Comparison of ENCODE assay signal across 13 cellular contexts in genomic region chr19:39943586-39943985, GRCh38. TPM values are rescaled to one million over a fixed set of nuclear protein-coding genes. Genes with fewer than 3 reads are reported as not detected.
DNase-seq lines count a peak whose midpoint lies in the region; ATAC-seq and TF ChIP-seq lines count a peak whose summit lies in the region.
"Had no signal": no experiment of that assay in that cellular context is flagged by ENCODE, and none has a peak within 500 bp of the region (broad histone marks: within the 10 kb centered on the region; RNA-seq: fewer than 3 reads in every experiment).

No MANE protein-coding gene starts in this region.

- peaks cover 44% of the 10 kb centered on the region for H3K4me1 Mint-ChIP-seq in T-helper 2 cell treated with Interferon-gamma antibody and Interleukin-4, amounts not matched to agents 5 μg/mL and 100 μg/mL, for 36 hours (ENCODE audit: low read depth)
- peaks cover 78 to 81% (median 80%) of the 10 kb centered on the region in 3 donors for H3K4me1 Mint-ChIP-seq in T-cell
- H3K4me1 Mint-ChIP-seq in stimulated activated effector memory CD8-positive, alpha-beta T cell treated with anti-CD3 and anti-CD28 coated beads, Interleukin-12 subunit alpha, Interleukin-12 subunit beta, amount 100 ng/mL, for 72 hours, result peaks cover 50% of the 10 kb centered on the region

- peaks cover 0 to 6% (median 0%) of the 10 kb centered on the region in 4 donors for H3K27me3 ChIP-seq in esophagus squamous epithelium

- no peak for DNase-seq in T-helper 2 cell treated with Interferon-gamma antibody and Interleukin-4, amounts not matched to agents 5 μg/mL and 100 μg/mL, for 36 hours (ENCODE audit: low spot score)
- no peak for DNase-seq in T-helper 2 cell
- no peak for DNase-seq in T-cell
- no peak for DNase-seq in esophagus squamous epithelium (lab: John Stamatoyannopoulos, UW)
- DNase-seq in stimulated activated effector memory CD8-positive, alpha-beta T cell treated with anti-CD3 and anti-CD28 coated beads, Interleukin-12 subunit alpha, Interleukin-12 subunit beta, amount 100 ng/mL, for 72 hours (ENCODE audit: low spot score in 2 of 2), result no peak
- DNase-seq in OCI-M1 (lab: John Stamatoyannopoulos, UW), result no peak
- no peak for DNase-seq in sciatic nerve (ENCODE audit: low spot score)
- DNase-seq: aorta, dorsolateral prefrontal cortex, NCI-H1417 treated with DMSO at 0.1 percent for 48 hours, NCI-H524, substantia nigra had no signal

- H3K4me3 Mint-ChIP-seq in T-helper 2 cell treated with Interferon-gamma antibody and Interleukin-4, amounts not matched to agents 5 μg/mL and 100 μg/mL, for 36 hours, result no peak overlapping the region
- H3K4me3 Mint-ChIP-seq in T-cell, result peak overlapping the region in 1 of 3 donors; percentile 69
- H3K4me3 Mint-ChIP-seq in stimulated activated effector memory CD8-positive, alpha-beta T cell treated with anti-CD3 and anti-CD28 coated beads, Interleukin-12 subunit alpha, Interleukin-12 subunit beta, amount 100 ng/mL, for 72 hours, result no peak overlapping the region

- peaks cover 0 to 8% (median 0%) of the 10 kb centered on the region in 3 donors for H3K9me3 ChIP-seq in esophagus squamous epithelium

- no peak overlapping the region for H3K4me3 ChIP-seq in esophagus squamous epithelium
- H3K4me3 ChIP-seq: dorsolateral prefrontal cortex had no signal

- intact Hi-C loops in esophagus squamous epithelium (cut with DNase I), result no loop called here
- intact Hi-C loops in sciatic nerve (cut with DNase I), result no loop called here

- TF ChIP-seq POLR2A in esophagus squamous epithelium (IDR thresholded peaks at IDR 0.05), result no peak

- H3K4me1 ChIP-seq in esophagus squamous epithelium, result peaks cover 0 to 24% (median 7%) of the 10 kb centered on the region in 3 donors

- no peak for ATAC-seq in T-cell (replicated peaks in 1 of 4)
- ATAC-seq in stimulated activated effector memory CD8-positive, alpha-beta T cell treated with anti-CD3 and anti-CD28 coated beads, Interleukin-12 subunit alpha, Interleukin-12 subunit beta, amount 100 ng/mL, for 72 hours, result no peak
- no peak for ATAC-seq in HG03280 (IDR thresholded peaks at IDR 0.05; ENCODE audit: unreplicated experiment)
- no peak for ATAC-seq in sciatic nerve

- CTCF ChIA-PET in T-cell (lab: Charles Lee), result interaction anchor here in 1 of 2 donors (0.8 to 1.8 kb wide), 2 partner anchors 10 to 26 kb away, joined by 3 to 13 read pairs; partner anchors contain the start of gene PSMC4

- WGBS in esophagus squamous epithelium, 2 donors, result 90% methylated on average over 7 of the region's 7 CpGs

- peak overlapping the region in 3 of 4 donors; percentile 21 to 59 (median 51) for H3K27ac ChIP-seq in esophagus squamous epithelium

- no peaks in the 10 kb centered on the region for H3K36me3 ChIP-seq in esophagus squamous epithelium

- no peak for TF ChIP-seq CTCF in esophagus squamous epithelium (IDR thresholded peaks at IDR 0.05)

- peaks cover 24% of the 10 kb centered on the region for H3K36me3 Mint-ChIP-seq in T-helper 2 cell treated with Interferon-gamma antibody and Interleukin-4, amounts not matched to agents 5 μg/mL and 100 μg/mL, for 36 hours (ENCODE audit: low read depth)
- H3K36me3 Mint-ChIP-seq in T-cell, result peaks cover 3% of the 10 kb centered on the region
- H3K36me3 Mint-ChIP-seq in stimulated activated effector memory CD8-positive, alpha-beta T cell treated with anti-CD3 and anti-CD28 coated beads, Interleukin-12 subunit alpha, Interleukin-12 subunit beta, amount 100 ng/mL, for 72 hours, result no peaks in the 10 kb centered on the region

- H3K27me3 Mint-ChIP-seq in T-helper 2 cell treated with Interferon-gamma antibody and Interleukin-4, amounts not matched to agents 5 μg/mL and 100 μg/mL, for 36 hours (ENCODE audit: low read depth), result no peaks in the 10 kb centered on the region
- no peaks in the 10 kb centered on the region for H3K27me3 Mint-ChIP-seq in T-cell

- H3K9me3 Mint-ChIP-seq in T-helper 2 cell treated with Interferon-gamma antibody and Interleukin-4, amounts not matched to agents 5 μg/mL and 100 μg/mL, for 36 hours, result peaks cover 24% of the 10 kb centered on the region
- H3K9me3 Mint-ChIP-seq in T-cell, result peaks cover 4 to 12% (median 9%) of the 10 kb centered on the region in 3 donors
- peaks cover 13% of the 10 kb centered on the region for H3K9me3 Mint-ChIP-seq in stimulated activated effector memory CD8-positive, alpha-beta T cell treated with anti-CD3 and anti-CD28 coated beads, Interleukin-12 subunit alpha, Interleukin-12 subunit beta, amount 100 ng/mL, for 72 hours

- H3K27ac Mint-ChIP-seq in T-helper 2 cell treated with Interferon-gamma antibody and Interleukin-4, amounts not matched to agents 5 μg/mL and 100 μg/mL, for 36 hours, result peak overlapping the region; percentile 37
- H3K27ac Mint-ChIP-seq in T-cell, result peak overlapping the region; percentile 61 to 84
- H3K27ac Mint-ChIP-seq in stimulated activated effector memory CD8-positive, alpha-beta T cell treated with anti-CD3 and anti-CD28 coated beads, Interleukin-12 subunit alpha, Interleukin-12 subunit beta, amount 100 ng/mL, for 72 hours, result peak overlapping the region; percentile 84

- POLR2A ChIA-PET in T-cell (lab: Charles Lee), result no interaction called here

RNA-seq across cellular contexts. Expression of gene FCGBP, which starts 9.2 kb away (rescaled TPM):
- total RNA-seq in T-cell (10 to 100 TPM; 12.6 to 88.0 (median 43.3) TPM), esophagus squamous epithelium (10 to 100 TPM in 3 of 4 donors, 1 to 10 TPM in 1; 5.7 to 79.9 (median 41.0) TPM), sciatic nerve (83.1 TPM)

RNA-seq across cellular contexts. Expression of gene PSMC4, which starts 27.4 kb away (rescaled TPM):
- total RNA-seq in T-cell, result 10 to 100 TPM; 58.5 to 80.0 (median 59.6) TPM
- total RNA-seq in esophagus squamous epithelium, result 100 to 1,000 TPM in 1 of 4 donors, 10 to 100 TPM in 3; 80.1 to 112 (median 94.8) TPM
- total RNA-seq in sciatic nerve, result 49.3 TPM

RNA-seq across cellular contexts. Expression of gene ZNF546, which starts 53.3 kb away (rescaled TPM):
- total RNA-seq in T-cell (10 to 100 TPM in 3 of 5 donors, 1 to 10 TPM in 2; 5.9 to 18.0 (median 12.9) TPM), esophagus squamous epithelium (1 to 10 TPM in 1 of 4 donors, under 1 TPM in 3; 0.53 to 2.5 (median 0.80) TPM), sciatic nerve (14.3 TPM)
